8 cellular contexts compared by ENCODE assay signal in the genomic region with DNA sequence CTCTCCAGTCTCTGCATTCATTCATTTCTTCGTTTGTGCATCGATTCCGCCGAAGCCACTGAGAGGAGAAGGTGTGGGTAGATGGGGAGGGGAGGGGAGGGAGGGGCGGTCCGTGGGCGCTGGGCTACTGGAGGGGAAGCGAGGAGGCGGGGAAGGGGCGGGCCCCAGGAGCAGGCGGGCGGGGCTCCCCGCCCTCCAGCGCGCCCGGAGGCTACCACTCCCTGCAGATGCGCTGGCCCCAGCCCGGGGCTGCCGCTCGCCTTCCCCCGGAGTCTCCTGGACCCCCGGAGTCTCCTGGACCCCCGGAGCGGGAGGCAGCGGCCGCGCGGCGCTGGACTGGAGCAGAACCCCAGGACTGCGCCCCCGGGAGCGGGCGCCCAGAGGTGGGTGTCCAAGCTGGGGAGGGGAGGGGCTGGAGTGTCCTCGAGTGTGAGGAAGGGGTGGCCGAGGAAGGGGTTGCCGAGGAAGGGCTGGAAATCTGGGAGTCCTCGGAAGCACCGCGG.
DNase-seq lines count a peak whose midpoint lies in the region; ATAC-seq, FAIRE-seq and TF ChIP-seq lines count a peak whose summit lies in the region.

No MANE protein-coding gene starts in this region.

- peak overlapping the region; percentile 93 for H3K9ac ChIP-seq in keratinocyte (ENCODE audit: control insufficient read depth, extremely low read depth, insufficient read depth, low read length)

- peak overlapping the region; percentile 91 for H3K4me2 ChIP-seq in keratinocyte (ENCODE audit: control insufficient read depth, extremely low read depth, insufficient read depth, low read depth, low read length)

- H3K9me1 ChIP-seq in keratinocyte (ENCODE audit: control insufficient read depth, extremely low read depth, insufficient read depth, low read length): peaks cover 1% of the 10 kb centered on the region

- H3K4me3 ChIP-seq in breast epithelium (peak overlapping the region; percentile 67 to 83 (median 71)), keratinocyte (ENCODE audit: control insufficient read depth in 2 of 3, extremely low read depth in 1 of 3, insufficient read depth in 2 of 3, low read depth in 1 of 3, low read length in 3 of 3) (peak overlapping the region; percentile 82 to 99 (median 96))

- peak overlapping the region; percentile 48 for H3K27ac ChIP-seq in VCaP
- peak overlapping the region; percentile 71 to 87 for H3K27ac ChIP-seq in breast epithelium
- H3K27ac ChIP-seq in keratinocyte (ENCODE audit: control insufficient read depth, insufficient read depth, low read length): peak overlapping the region; percentile 76

- DNase-seq in NCI-H1436 treated with DMSO at 0.1 percent for 48 hours (lab: John Stamatoyannopoulos, UW) (peak; percentile 33), breast epithelium (ENCODE audit: low spot score in 2 of 2) (peak in 1 of 2 donors; percentile 26), keratinocyte (ENCODE audit: low read depth, low spot score) (no peak), amniotic stem cell (lab: John Stamatoyannopoulos, UW) (no peak)
- DNase-seq in stimulated activated CD4-positive, alpha-beta T cell treated with anti-CD3 and anti-CD28 coated beads, Interleukin-15, amount 100 ng/mL, for 48 hours (ENCODE audit: low read depth in 2 of 2): peak; percentile 70 to 79

- ATAC-seq in HG02610 (IDR thresholded peaks at IDR 0.05; ENCODE audit: unreplicated experiment): peak; percentile 80

- H4K20me1 ChIP-seq in keratinocyte (ENCODE audit: control insufficient read depth, extremely low read depth, insufficient read depth, low read length): peaks cover 7% of the 10 kb centered on the region

- peak overlapping the region; percentile 88 for H2AFZ ChIP-seq in keratinocyte (ENCODE audit: control insufficient read depth, low read length)

- dilution Hi-C loops in keratinocyte (cut with MboI; ENCODE audit: extremely low pct_ligation_motif_present, low sequenced_read_pairs): no loop called here

- intact Hi-C loops in breast epithelium (cut with DNase I; ENCODE audit: low total_unique reads): no loop called here

- H3K36me3 ChIP-seq in breast epithelium (no peaks in the 10 kb centered on the region), keratinocyte (ENCODE audit: control insufficient read depth in 2 of 2, extremely low read depth in 1 of 2, insufficient read depth in 2 of 2, low read length in 2 of 2) (peaks cover 0 to 4% of the 10 kb centered on the region in 2 experiments)

- H3K27me3 ChIP-seq in breast epithelium (no peaks in the 10 kb centered on the region), keratinocyte (ENCODE audit: control insufficient read depth, extremely low read depth, insufficient read depth, low read length) (no peaks in the 10 kb centered on the region)

- H3K9me3 ChIP-seq in breast epithelium (no peaks in the 10 kb centered on the region), keratinocyte (ENCODE audit: control insufficient read depth, low read depth, low read length) (no peaks in the 10 kb centered on the region)

- TF ChIP-seq POLR2A in GM15510 (IDR thresholded peaks at IDR 0.05; ENCODE audit: borderline replicate concordance, extremely low read depth, insufficient read length): peak; percentile 95
- no peak for TF ChIP-seq POLR2A in breast epithelium (IDR thresholded peaks at IDR 0.05)

- peaks cover 45% of the 10 kb centered on the region for H3K79me2 ChIP-seq in keratinocyte (ENCODE audit: control insufficient read depth, insufficient read depth, low read length)

- H3K4me1 ChIP-seq in breast epithelium: no peaks in the 10 kb centered on the region
- peaks cover 26% of the 10 kb centered on the region for H3K4me1 ChIP-seq in keratinocyte (ENCODE audit: control insufficient read depth, extremely low read depth, insufficient read depth, low read length)

- TF ChIP-seq CTCF in VCaP (conservative IDR thresholded peaks at IDR 0.05) (no peak), breast epithelium (IDR thresholded peaks at IDR 0.05) (no peak), keratinocyte (optimal IDR thresholded peaks at IDR 0.05 in 1 of 3, IDR thresholded peaks at IDR 0.05 in 1 of 3, conservative IDR thresholded peaks at IDR 0.05 in 1 of 3; ENCODE audit: extremely low read depth in 1 of 3, insufficient read depth in 2 of 3, low read length in 3 of 3) (no peak)

- no peak for FAIRE-seq in keratinocyte (lab: Jason Lieb, UNC)

Comparison
In these comparisons a context has a peak if more than half of its experiments do, and no peak if none do; other contexts are left out.
1. DNase-seq: peak in NCI-H1436 treated with DMSO at 0.1 percent for 48 hours (single experiment) and stimulated activated CD4-positive, alpha-beta T cell treated with anti-CD3 and anti-CD28 coated beads, Interleukin-15, amount 100 ng/mL, for 48 hours (2 of 2); none in keratinocyte (single experiment) and amniotic stem cell (single experiment).
2. Peak in every context shown above with its lines, with median percentiles within 50 percentile points of each other: H3K27ac ChIP-seq.